10 cellular contexts compared by ENCODE assay signal in the genomic region with DNA sequence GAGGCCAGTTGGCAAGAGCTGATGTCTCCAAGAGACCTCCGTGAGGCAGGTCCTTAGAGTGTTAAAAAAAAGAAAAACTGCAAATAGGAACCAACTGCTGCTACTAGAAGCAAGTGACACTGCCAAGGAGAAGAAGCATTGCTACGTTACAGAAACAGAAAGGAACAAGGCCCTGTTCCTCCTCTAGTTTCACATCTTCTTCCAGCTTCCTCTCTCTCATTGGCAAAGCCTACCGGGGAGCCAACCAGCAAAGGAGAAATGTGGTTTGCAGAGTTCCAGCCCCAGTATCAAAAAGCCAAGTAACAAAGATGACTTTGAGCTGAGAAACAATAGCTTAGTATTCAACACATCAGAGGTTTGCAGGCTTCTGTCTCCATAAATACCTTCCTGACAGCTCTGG.
DNase-seq lines count a peak whose midpoint lies in the region; ATAC-seq and TF ChIP-seq lines count a peak whose summit lies in the region.
"Had no signal": no experiment of that assay in that cellular context is flagged by ENCODE, and none has a peak within 500 bp of the region (broad histone marks: within the 10 kb centered on the region; RNA-seq: fewer than 3 reads in every experiment).

No MANE protein-coding gene starts in this region.

- no peak overlapping the region for H3K14ac ChIP-seq in mesenchymal stem cell (ENCODE audit: low read length in 2 of 2)

- peak; percentile 67 for ATAC-seq in GM18861 (IDR thresholded peaks at IDR 0.05; ENCODE audit: unreplicated experiment)
- peak; percentile 65 for ATAC-seq in HG02571 (IDR thresholded peaks at IDR 0.05; ENCODE audit: unreplicated experiment)
- peak; percentile 80 for ATAC-seq in HG03571 (IDR thresholded peaks at IDR 0.05; ENCODE audit: unreplicated experiment)
- ATAC-seq in lower lobe of right lung: peak; percentile 59 to 86
- no peak for ATAC-seq in HG02970 (IDR thresholded peaks at IDR 0.05; ENCODE audit: low FRiP score, unreplicated experiment)

- H2AFZ ChIP-seq in mesenchymal stem cell (ENCODE audit: low read depth, low read length): no peak overlapping the region

- intact Hi-C loops in lower lobe of right lung (cut with DNase I): no loop called here

- no peak overlapping the region for H3K4me2 ChIP-seq in mesenchymal stem cell (ENCODE audit: low read length, poor library complexity, severe bottlenecking)

- H2BK12ac ChIP-seq in mesenchymal stem cell (ENCODE audit: low read length in 2 of 2): no peak overlapping the region

- TF ChIP-seq CTCF in lower lobe of right lung (IDR thresholded peaks at IDR 0.05): no peak

- no peak overlapping the region for H3K9ac ChIP-seq in mesenchymal stem cell (ENCODE audit: low read length)

- H2AK5ac ChIP-seq in mesenchymal stem cell (ENCODE audit: low read length, severe bottlenecking): no peak overlapping the region

- H2BK120ac ChIP-seq in mesenchymal stem cell (ENCODE audit: low read depth, low read length): no peak overlapping the region

- no peaks in the 10 kb centered on the region for H3K27me3 ChIP-seq in lower lobe of right lung (ENCODE audit: low read depth)
- no peaks in the 10 kb centered on the region for H3K27me3 ChIP-seq in mesenchymal stem cell (ENCODE audit: control insufficient read depth in 1 of 2, insufficient read depth in 1 of 2, low read length in 2 of 2)
- H3K27me3 ChIP-seq: pancreas had no signal

- WGBS in mesenchymal stem cell: 83% methylated on average over 3 of the region's 3 CpGs

- H3K18ac ChIP-seq in mesenchymal stem cell (ENCODE audit: low read depth in 1 of 2, low read length in 2 of 2): no peak overlapping the region

- H4K91ac ChIP-seq in mesenchymal stem cell (ENCODE audit: low read length): no peak overlapping the region

- H3K79me1 ChIP-seq in mesenchymal stem cell (replicated peaks; ENCODE audit: low read length, poor library complexity, severe bottlenecking): no peaks in the 10 kb centered on the region

- H3K4me3 ChIP-seq in lower lobe of right lung: no peak overlapping the region
- H3K4me3 ChIP-seq in mesenchymal stem cell (ENCODE audit: insufficient read depth in 1 of 2, low read depth in 1 of 2, low read length in 2 of 2): no peak overlapping the region
- H3K4me3 ChIP-seq: pancreas had no signal

- DNase-seq in lower lobe of right lung (no peak), activated gamma-delta T cell treated with Interleukin-2 at 50 U/mL for 16 hours (no peak), mesenchymal stem cell (no peak)
- DNase-seq in activated effector memory CD4-positive, alpha-beta T cell treated with Interleukin-2 at 50 U/mL for 16 hours: no peak
- DNase-seq: Calu3, pancreas had no signal

- H2BK15ac ChIP-seq in mesenchymal stem cell (ENCODE audit: low read depth, poor library complexity, severe bottlenecking): no peak overlapping the region

- H3K9me3 ChIP-seq in lower lobe of right lung (no peaks in the 10 kb centered on the region), mesenchymal stem cell (ENCODE audit: control insufficient read depth, low read length) (no peaks in the 10 kb centered on the region)
- H3K9me3 ChIP-seq: pancreas had no signal

- no peak overlapping the region for H2BK5ac ChIP-seq in mesenchymal stem cell (ENCODE audit: low read depth, low read length, poor library complexity, severe bottlenecking)

- H3K27ac ChIP-seq in lower lobe of right lung (no peak overlapping the region), mesenchymal stem cell (ENCODE audit: low read length, poor library complexity, severe bottlenecking) (no peak overlapping the region)
- H3K27ac ChIP-seq: pancreas had no signal

- no peak overlapping the region for H3K23ac ChIP-seq in mesenchymal stem cell (ENCODE audit: low read length in 2 of 2)

- no peak overlapping the region for H4K8ac ChIP-seq in mesenchymal stem cell (ENCODE audit: low read length)

- H3K36me3 ChIP-seq in lower lobe of right lung (no peaks in the 10 kb centered on the region), mesenchymal stem cell (ENCODE audit: control insufficient read depth in 1 of 2, insufficient read depth in 2 of 2, low read depth in 1 of 2, low read length in 2 of 2) (no peaks in the 10 kb centered on the region)
- H3K36me3 ChIP-seq: pancreas had no signal

- no peak overlapping the region for H3K4ac ChIP-seq in mesenchymal stem cell (ENCODE audit: low read depth in 1 of 2, low read length in 2 of 2)

- H3K4me1 ChIP-seq in lower lobe of right lung (no peaks in the 10 kb centered on the region), mesenchymal stem cell (ENCODE audit: control insufficient read depth, insufficient read depth, low read depth, low read length) (no peaks in the 10 kb centered on the region)
- H3K4me1 ChIP-seq: pancreas had no signal
